ENCODE assay signal across 15 cellular contexts in the genomic region with DNA sequence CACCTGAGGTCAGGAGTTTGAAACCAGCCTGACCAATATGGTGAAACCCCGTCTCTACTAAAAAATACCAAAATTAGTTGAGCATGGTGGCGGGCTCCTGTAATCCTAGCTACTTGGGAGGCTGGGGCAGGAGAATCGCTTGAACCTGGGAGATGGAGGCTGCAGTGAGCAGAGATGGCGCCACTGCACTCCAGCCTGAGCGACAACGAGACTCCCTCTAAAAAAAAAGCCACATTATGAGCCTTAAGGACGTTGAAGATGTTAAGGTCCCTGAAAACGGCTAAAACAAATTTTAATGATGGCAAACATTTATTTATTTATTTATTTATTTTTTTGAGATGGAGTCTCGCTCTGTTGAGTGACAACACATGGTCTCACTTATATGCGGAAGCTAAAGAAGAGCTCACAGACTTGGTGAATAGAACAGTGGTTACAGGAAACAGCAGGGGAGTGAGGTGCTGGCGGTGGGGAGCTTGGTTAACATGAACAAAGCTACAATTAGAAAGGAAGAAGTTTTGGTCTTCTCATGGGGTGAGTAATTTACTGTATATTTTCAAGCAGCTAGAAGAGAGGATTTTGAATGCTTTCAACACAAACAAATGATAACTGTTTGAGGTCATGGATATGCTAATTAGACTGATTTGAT. TPM values are rescaled to one million over a fixed set of nuclear protein-coding genes. Genes with fewer than 3 reads are reported as not detected.
DNase-seq lines count a peak whose midpoint lies in the region; ATAC-seq lines count a peak whose summit lies in the region.
"Had no signal": no experiment of that assay in that cellular context is flagged by ENCODE, and none has a peak within 500 bp of the region (broad histone marks: within the 10 kb centered on the region; RNA-seq: fewer than 3 reads in every experiment).

No MANE protein-coding gene starts in this region.

- no peaks in the 10 kb centered on the region for H3K36me3 Mint-ChIP-seq in naive thymus-derived CD8-positive, alpha-beta T cell
- H3K36me3 Mint-ChIP-seq: naive B cell, type B pancreatic cell had no signal

- no peaks in the 10 kb centered on the region for H3K9me3 Mint-ChIP-seq in naive thymus-derived CD8-positive, alpha-beta T cell
- H3K9me3 Mint-ChIP-seq: type B pancreatic cell had no signal

- no peaks in the 10 kb centered on the region for H3K27me3 Mint-ChIP-seq in naive thymus-derived CD8-positive, alpha-beta T cell
- H3K27me3 Mint-ChIP-seq: type B pancreatic cell had no signal

- peak overlapping the region; percentile 37 to 72 (median 55) for H3K4me3 Mint-ChIP-seq in naive thymus-derived CD8-positive, alpha-beta T cell
- H3K4me3 Mint-ChIP-seq: naive B cell, type B pancreatic cell had no signal

- peak; percentile 99 for ATAC-seq in naive thymus-derived CD8-positive, alpha-beta T cell

- POLR2A ChIA-PET in naive thymus-derived CD8-positive, alpha-beta T cell (lab: Charles Lee): interaction anchor here (0.6 to 1.4 kb wide), 4 partner anchors 13 to 145 kb away, joined by 3 to 7 read pairs (median 3); partner anchors contain the start of gene EVA1C

- DNase-seq in activated naive CD4-positive, alpha-beta T cell treated with Interleukin-2 at 50 U/mL for 16 hours: peak; percentile 8
- DNase-seq in activated naive CD4-positive, alpha-beta T cell treated with anti-CD3 and anti-CD28 coated beads, Interleukin-2, amount 50 U/mL, for 16 hours: no peak
- DNase-seq in activated T-cell treated with anti-CD3 and anti-CD28 coated beads, Interleukin-2, amount 50 U/mL, for 48 hours: peak; percentile 7 to 35
- peak in 8 of 10 donors; percentile 21 to 74 (median 46) for DNase-seq in naive thymus-derived CD8-positive, alpha-beta T cell
- DNase-seq in NCI-H524 treated with DMSO at 0.1 percent for 48 hours (lab: John Stamatoyannopoulos, UW): no peak
- DNase-seq in inferior parietal cortex (ENCODE audit: extremely low spot score): no peak
- no peak for DNase-seq in GOT3 (lab: John Stamatoyannopoulos, UW)
- no peak for DNase-seq in stimulated activated CD4-positive, alpha-beta T cell treated with anti-CD3 and anti-CD28 coated beads, Interleukin-4, amount 100 ng/mL, for 24 hours
- DNase-seq: foreskin melanocyte, naive B cell, NCI-H187 treated with DMSO at 0.1 percent for 48 hours, Peyer's patch had no signal

- peaks cover 19 to 34% (median 26%) of the 10 kb centered on the region in 4 donors for H3K4me1 Mint-ChIP-seq in naive thymus-derived CD8-positive, alpha-beta T cell
- H3K4me1 Mint-ChIP-seq: naive B cell had no signal

- peak overlapping the region; percentile 19 to 89 (median 66) for H3K27ac Mint-ChIP-seq in naive thymus-derived CD8-positive, alpha-beta T cell
- H3K27ac Mint-ChIP-seq: naive B cell, type B pancreatic cell had no signal

RNA-seq across cellular contexts. Expression of gene TCP10L, which starts 47.1 kb away (rescaled TPM):
- total RNA-seq in naive thymus-derived CD8-positive, alpha-beta T cell: under 1 TPM; 0.42 to 0.91 TPM
- under 1 TPM in 2 of 3 donors, not detected in 1; 0.33 to 0.35 TPM for polyA plus RNA-seq in naive thymus-derived CD8-positive, alpha-beta T cell
- total RNA-seq: endothelial cell of umbilical vein, LHCN-M2 had no signal

Comparison
In these comparisons a context has a peak if more than half of its experiments do, and no peak if none do; other contexts are left out.
1. DNase-seq: peak in activated naive CD4-positive, alpha-beta T cell treated with Interleukin-2 at 50 U/mL for 16 hours (single experiment), activated T-cell treated with anti-CD3 and anti-CD28 coated beads, Interleukin-2, amount 50 U/mL, for 48 hours (2 of 2) and naive thymus-derived CD8-positive, alpha-beta T cell (8 of 10); none in activated naive CD4-positive, alpha-beta T cell treated with anti-CD3 and anti-CD28 coated beads, Interleukin-2, amount 50 U/mL, for 16 hours (single experiment), NCI-H524 treated with DMSO at 0.1 percent for 48 hours (single experiment), inferior parietal cortex (single experiment), GOT3 (single experiment) and stimulated activated CD4-positive, alpha-beta T cell treated with anti-CD3 and anti-CD28 coated beads, Interleukin-4, amount 100 ng/mL, for 24 hours (single experiment).